10 cellular contexts compared by ENCODE assay signal in the genomic region with DNA sequence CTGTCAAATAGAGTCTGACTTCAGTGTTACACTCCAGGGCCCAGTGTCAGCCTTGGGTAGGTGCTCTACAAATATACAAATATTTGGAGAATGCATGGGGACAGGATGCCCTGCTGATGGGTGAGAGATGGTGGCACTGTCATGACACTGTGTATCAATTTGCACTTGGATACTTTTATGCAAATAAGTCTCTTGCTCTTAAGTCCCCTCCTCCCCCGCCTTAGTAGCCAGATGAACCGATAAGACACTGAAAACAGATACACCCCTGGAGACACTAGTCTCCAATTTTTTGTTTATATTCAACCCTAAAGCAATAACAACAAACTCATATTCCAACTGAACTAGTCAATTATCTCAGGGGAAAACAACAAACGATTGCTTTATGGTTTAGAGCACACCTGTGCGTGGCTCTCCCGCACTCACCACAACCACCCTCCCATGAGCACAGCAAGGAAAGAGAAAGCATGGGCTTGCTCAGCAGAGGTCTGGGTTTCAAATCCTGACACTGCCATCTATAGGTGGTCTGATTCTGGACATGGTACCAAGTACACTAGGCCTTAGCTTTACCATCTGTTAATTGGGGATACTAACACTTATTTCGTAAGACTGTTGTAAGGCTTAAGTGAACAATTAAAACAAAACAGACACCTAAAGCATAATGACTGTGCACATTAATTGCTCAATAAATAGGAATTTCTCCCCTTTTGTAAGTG. TPM values are rescaled to one million over a fixed set of nuclear protein-coding genes. Genes with fewer than 3 reads are reported as not detected.
A peak's percentile ranks its signal among the peaks of the same experiment; 100 is the strongest.
DNase-seq lines count a peak whose midpoint lies in the region; ATAC-seq and TF ChIP-seq lines count a peak whose summit lies in the region.
"Had no signal": no experiment of that assay in that cellular context is flagged by ENCODE, and none has a peak within 500 bp of the region (broad histone marks: within the 10 kb centered on the region; RNA-seq: fewer than 3 reads in every experiment).

No MANE protein-coding gene starts in this region.

- intact Hi-C loops in MCF 10A (cut with micrococcal nuclease) (no loop called here), mammary epithelial cell (cut with micrococcal nuclease) (no loop called here), Right ventricle myocardium inferior (cut with DNase I) (no loop called here)

- DNase-seq in MCF 10A (ENCODE audit: unreplicated experiment) (peak; percentile 17), mammary epithelial cell (no peak), WERI-Rb-1 (no peak), medulla oblongata (ENCODE audit: extremely low spot score) (no peak), Right ventricle myocardium inferior (ENCODE audit: missing footprints) (no peak), substantia nigra (lab: John Stamatoyannopoulos, UW) (no peak)
- peak; percentile 33 for DNase-seq in stimulated activated CD8-positive, alpha-beta memory T cell treated with anti-CD3 and anti-CD28 coated beads, Interleukin-4, amount 100 ng/mL, for 48 hours
- DNase-seq: dorsolateral prefrontal cortex, nephron progenitor cell had no signal

- dilution Hi-C loops in mammary epithelial cell (cut with HindIII; ENCODE audit: low sequenced_read_pairs) = no loop called here

- TF ChIP-seq CTCF in MCF 10A (IDR thresholded peaks at IDR 0.05; ENCODE audit: unreplicated experiment) (no peak), mammary epithelial cell (conservative IDR thresholded peaks at IDR 0.05 in 1 of 2, IDR thresholded peaks at IDR 0.05 in 1 of 2; ENCODE audit: extremely low read depth in 1 of 2, insufficient read depth in 1 of 2, low read depth in 1 of 2, low read length in 2 of 2) (peak in 1 of 2 donors; percentile 20), WERI-Rb-1 (IDR thresholded peaks at IDR 0.05; ENCODE audit: low read depth, low read length) (0 out of 2 replicates have a peak, but pooled peaks have one; percentile 10)

- no peaks in the 10 kb centered on the region for H3K36me3 Mint-ChIP-seq in MCF 10A (ENCODE audit: insufficient read depth, unreplicated experiment)

- no peak overlapping the region for H3K27ac Mint-ChIP-seq in MCF 10A (ENCODE audit: low read depth, unreplicated experiment)
- H3K27ac Mint-ChIP-seq: nephron progenitor cell had no signal

- no peaks in the 10 kb centered on the region for H3K9me3 Mint-ChIP-seq in MCF 10A (ENCODE audit: unreplicated experiment)
- H3K9me3 Mint-ChIP-seq: nephron progenitor cell had no signal

- peak; percentile 83 for ATAC-seq in HG03095 (IDR thresholded peaks at IDR 0.05; ENCODE audit: unreplicated experiment)
- no peak for ATAC-seq in Right ventricle myocardium inferior

- H3K9ac ChIP-seq in mammary epithelial cell (ENCODE audit: insufficient read depth, low read length) = no peak overlapping the region

- H3K4me3 ChIP-seq in mammary epithelial cell (replicated peaks in 1 of 3; ENCODE audit: insufficient read depth in 1 of 3, low read depth in 2 of 3, low read length in 3 of 3) = no peak overlapping the region
- no peak overlapping the region for H3K4me3 ChIP-seq in WERI-Rb-1 (ENCODE audit: low read depth, low read length)
- H3K4me3 ChIP-seq: dorsolateral prefrontal cortex had no signal

- no peak overlapping the region for H3K27ac ChIP-seq in mammary epithelial cell (ENCODE audit: insufficient read depth, low read depth, low read length)
- H3K27ac ChIP-seq in WERI-Rb-1 = no peak overlapping the region
- H3K27ac ChIP-seq in substantia nigra (ENCODE audit: low read depth, low read length, poor library complexity, severe bottlenecking) = no peak overlapping the region
- H3K27ac ChIP-seq: dorsolateral prefrontal cortex had no signal

- H3K4me2 ChIP-seq in mammary epithelial cell (ENCODE audit: insufficient read depth, low read depth, low read length) = no peak overlapping the region

- WGBS in mammary epithelial cell (ENCODE audit: low coverage, missing lambda C conversion rate) = 97% methylated on average over 5 of the region's 6 CpGs

- H2AFZ ChIP-seq in mammary epithelial cell (ENCODE audit: low read depth, low read length) = no peak overlapping the region

- H3K27me3 Mint-ChIP-seq in MCF 10A (ENCODE audit: insufficient read depth, unreplicated experiment) = no peaks in the 10 kb centered on the region

- H3K4me1 Mint-ChIP-seq in MCF 10A (ENCODE audit: insufficient read depth, unreplicated experiment) = peaks cover 7% of the 10 kb centered on the region

- CTCF ChIA-PET in MCF 10A (lab: Yijun Ruan, JAX) (no interaction called here), mammary epithelial cell (lab: Charles Lee; ENCODE audit: low non-redundant PET) (no interaction called here)

- no peaks in the 10 kb centered on the region for H3K79me2 ChIP-seq in mammary epithelial cell (ENCODE audit: insufficient read depth, low read length)

- BruUV-seq in MCF 10A (replicated peaks; lab: Mats Ljungman, UMichigan) (no TSS peak), mammary epithelial cell (replicated peaks; lab: Mats Ljungman, UMichigan) (no TSS peak)

- peaks cover 15% of the 10 kb centered on the region for H3K4me1 ChIP-seq in mammary epithelial cell (ENCODE audit: insufficient read depth, low read length)

- H3K9me3 ChIP-seq in mammary epithelial cell (replicated peaks; ENCODE audit: insufficient read depth, low read length) = no peaks in the 10 kb centered on the region
- no peaks in the 10 kb centered on the region for H3K9me3 ChIP-seq in WERI-Rb-1 (ENCODE audit: severe bottlenecking)

- POLR2A ChIA-PET in MCF 10A (lab: Yijun Ruan, JAX) = no interaction called here

- H3K36me3 ChIP-seq in mammary epithelial cell (ENCODE audit: insufficient read depth, low read length) (no peaks in the 10 kb centered on the region), WERI-Rb-1 (no peaks in the 10 kb centered on the region)

- H3K4me3 Mint-ChIP-seq in MCF 10A (ENCODE audit: unreplicated experiment) = no peak overlapping the region
- H3K4me3 Mint-ChIP-seq: nephron progenitor cell had no signal

- in situ Hi-C loops in mammary epithelial cell (cut with MboI; ENCODE audit: low sequenced_read_pairs in 2 of 2) = no loop called here

- H3K27me3 ChIP-seq in mammary epithelial cell (ENCODE audit: insufficient read depth, low read length) (no peaks in the 10 kb centered on the region), WERI-Rb-1 (ENCODE audit: insufficient read depth, low read depth, severe bottlenecking) (no peaks in the 10 kb centered on the region)
- H3K27me3 ChIP-seq: dorsolateral prefrontal cortex had no signal

- no peaks in the 10 kb centered on the region for H4K20me1 ChIP-seq in mammary epithelial cell (ENCODE audit: insufficient read depth, low read length)

RNA-seq across cellular contexts. Expression of a gene that starts 50.3 kb away (rescaled TPM):
- total RNA-seq in MCF 10A (2022) (0.61 and 1.2 TPM in 2 replicates), mammary epithelial cell (1 to 10 TPM; 4.5 to 7.9 TPM), Right ventricle myocardium inferior (6.5 TPM)
- 6.6 TPM for polyA plus RNA-seq in mammary epithelial cell
- polyA minus RNA-seq in mammary epithelial cell = 9.8 TPM

Comparison
In these comparisons a context has a peak if more than half of its experiments do, and no peak if none do; other contexts are left out.
1. DNase-seq: peak in MCF 10A (single experiment) and stimulated activated CD8-positive, alpha-beta memory T cell treated with anti-CD3 and anti-CD28 coated beads, Interleukin-4, amount 100 ng/mL, for 48 hours (single experiment); none in mammary epithelial cell (single experiment), WERI-Rb-1 (single experiment), medulla oblongata (single experiment), Right ventricle myocardium inferior (single experiment) and substantia nigra (0 of 49).